In genomic region chr18:44198296-44199284, GRCh38 we compare ENCODE assay signal across 1 cellular context.
TF ChIP-seq lines count a peak whose summit lies in the region.

No MANE protein-coding gene starts in this region.

TF ChIP-seq in SK-N-SH treated with all-trans-retinoic acid at 6 μM for 48 hours, 23 proteins besides CTCF, POLR2A, EP300 and RAD21 (continued from another document):
- no peak for TF ChIP-seq ISL1 (CRISPR knock-in tag; IDR thresholded peaks at IDR 0.05)
- TF ChIP-seq GLIS3 (CRISPR knock-in tag; IDR thresholded peaks at IDR 0.05) = no peak
- no peak for TF ChIP-seq PATZ1 (CRISPR knock-in tag; IDR thresholded peaks at IDR 0.05; ENCODE audit: borderline replicate concordance)
